ENCODE assay signal across 1 cellular context in the genomic region with DNA sequence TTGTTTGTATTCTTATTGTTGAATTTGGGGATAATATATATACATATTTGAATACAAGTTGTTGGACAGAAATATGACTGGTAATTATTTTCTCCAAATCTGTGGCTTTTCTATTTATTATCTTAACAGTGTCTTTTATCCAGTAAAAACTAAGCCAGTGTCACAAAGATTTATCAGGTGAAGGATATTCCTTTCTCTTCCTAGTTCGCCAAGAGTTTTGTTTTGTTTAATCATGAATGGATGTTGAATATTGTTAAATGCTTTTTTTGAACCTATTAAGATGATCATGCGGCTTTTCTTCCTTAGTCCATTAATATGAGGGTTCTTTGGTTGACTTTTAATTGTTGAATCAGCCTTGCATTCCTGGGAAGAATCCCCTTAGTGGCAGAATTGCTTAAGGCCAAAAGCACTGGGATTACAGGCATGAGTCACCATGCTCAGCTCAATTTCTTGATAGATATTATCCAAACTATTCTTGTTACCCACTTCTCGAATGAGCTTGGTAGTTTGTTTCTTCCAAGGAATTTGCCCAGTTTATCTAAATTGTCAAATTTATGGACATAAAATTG.
TF ChIP-seq lines count a peak whose summit lies in the region.

No MANE protein-coding gene starts in this region.

TF ChIP-seq in IMR-90, 13 proteins besides CTCF, POLR2A, EP300 and RAD21:
- TF ChIP-seq, protein P1, sequence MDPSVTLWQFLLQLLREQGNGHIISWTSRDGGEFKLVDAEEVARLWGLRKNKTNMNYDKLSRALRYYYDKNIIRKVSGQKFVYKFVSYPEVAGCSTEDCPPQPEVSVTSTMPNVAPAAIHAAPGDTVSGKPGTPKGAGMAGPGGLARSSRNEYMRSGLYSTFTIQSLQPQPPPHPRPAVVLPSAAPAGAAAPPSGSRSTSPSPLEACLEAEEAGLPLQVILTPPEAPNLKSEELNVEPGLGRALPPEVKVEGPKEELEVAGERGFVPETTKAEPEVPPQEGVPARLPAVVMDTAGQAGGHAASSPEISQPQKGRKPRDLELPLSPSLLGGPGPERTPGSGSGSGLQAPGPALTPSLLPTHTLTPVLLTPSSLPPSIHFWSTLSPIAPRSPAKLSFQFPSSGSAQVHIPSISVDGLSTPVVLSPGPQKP (IDR thresholded peaks at IDR 0.05; ENCODE audit: borderline replicate concordance, low read depth, low read length): no peak
- TF ChIP-seq MAZ (IDR thresholded peaks at IDR 0.05; ENCODE audit: borderline replicate concordance, low read depth, low read length) (no peak), FOS (IDR thresholded peaks at IDR 0.05; ENCODE audit: low read depth, low read length) (peak; percentile 82; the same call in 1 of the 2 replicates), CHD1 (IDR thresholded peaks at IDR 0.05; ENCODE audit: low read depth, low read length) (no peak), RFX5 (IDR thresholded peaks at IDR 0.05; ENCODE audit: low read depth, low read length) (no peak), CEBPB (IDR thresholded peaks at IDR 0.05; ENCODE audit: low read depth, low read length) (peak; percentile 85), SMC3 (IDR thresholded peaks at IDR 0.05; ENCODE audit: low read depth, low read length) (no peak)
- TF ChIP-seq, protein P2, sequence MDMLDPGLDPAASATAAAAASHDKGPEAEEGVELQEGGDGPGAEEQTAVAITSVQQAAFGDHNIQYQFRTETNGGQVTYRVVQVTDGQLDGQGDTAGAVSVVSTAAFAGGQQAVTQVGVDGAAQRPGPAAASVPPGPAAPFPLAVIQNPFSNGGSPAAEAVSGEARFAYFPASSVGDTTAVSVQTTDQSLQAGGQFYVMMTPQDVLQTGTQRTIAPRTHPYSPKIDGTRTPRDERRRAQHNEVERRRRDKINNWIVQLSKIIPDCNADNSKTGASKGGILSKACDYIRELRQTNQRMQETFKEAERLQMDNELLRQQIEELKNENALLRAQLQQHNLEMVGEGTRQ (IDR thresholded peaks at IDR 0.05; ENCODE audit: low read depth, low read length): no peak
